ENCODE assay signal across 9 cellular contexts in the genomic region with DNA sequence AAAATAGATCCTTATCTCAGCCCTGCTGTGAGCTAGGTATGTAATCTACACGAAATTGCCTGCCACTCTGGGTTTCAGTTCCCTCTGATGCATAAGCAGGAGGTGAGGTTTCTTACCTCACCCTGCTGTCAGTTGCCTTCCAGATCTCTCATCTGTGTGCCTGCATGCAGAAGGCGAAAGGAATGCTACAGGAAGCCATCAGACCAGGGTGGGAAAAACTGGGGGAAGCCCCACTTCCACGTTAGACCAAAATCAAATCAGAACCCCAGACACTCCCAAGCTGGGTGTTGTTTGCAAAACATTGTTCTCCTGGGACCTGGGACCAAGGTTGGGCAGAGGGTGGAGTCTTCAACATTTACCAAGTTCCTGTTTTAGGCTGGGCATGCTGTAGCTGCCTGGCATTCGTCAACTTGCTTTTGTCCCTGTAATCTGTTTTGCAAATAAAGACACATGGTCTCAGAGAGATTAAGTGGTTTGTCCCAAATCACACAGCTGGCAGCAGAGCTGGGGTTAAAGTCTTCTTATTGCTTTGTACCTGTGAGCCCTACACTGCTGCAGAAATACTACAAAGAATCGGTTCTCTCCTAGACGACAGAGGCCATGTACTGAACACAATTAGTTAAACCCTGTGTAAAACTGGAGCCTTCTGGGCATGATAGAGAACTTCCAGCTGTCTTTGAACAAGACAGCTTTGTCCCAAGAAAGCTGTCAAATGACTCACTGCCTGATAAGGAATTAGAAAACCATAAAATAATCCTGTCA.
DNase-seq lines count a peak whose midpoint lies in the region; ATAC-seq and TF ChIP-seq lines count a peak whose summit lies in the region.
"Had no signal": no experiment of that assay in that cellular context is flagged by ENCODE, and none has a peak within 500 bp of the region (broad histone marks: within the 10 kb centered on the region; RNA-seq: fewer than 3 reads in every experiment).

No MANE protein-coding gene starts in this region.

- H3K27ac ChIP-seq in CD8-positive, alpha-beta T cell (ENCODE audit: low read depth, low read length) = no peak overlapping the region
- H3K27ac ChIP-seq in epithelial cell of prostate (peak overlapping the region; percentile 6), suprapubic skin (no peak overlapping the region)
- H3K27ac ChIP-seq: ovary had no signal

- H3K9me3 Mint-ChIP-seq in CD8-positive, alpha-beta T cell = peaks cover 13% of the 10 kb centered on the region
- peaks cover 13% of the 10 kb centered on the region for H3K9me3 Mint-ChIP-seq in HFFc6

- intact Hi-C loops in CD8-positive, alpha-beta T cell (cut with DNase I, micrococcal nuclease) = loop anchor here in 1 of 2 experiments (10.0 kb wide), 1 partner anchor 256 kb away; no protein-coding TSS in a partner anchor

- no peak for TF ChIP-seq CTCF in CD8-positive, alpha-beta T cell (IDR thresholded peaks at IDR 0.05)
- TF ChIP-seq CTCF in HFFc6 (IDR thresholded peaks at IDR 0.05) (no peak), suprapubic skin (IDR thresholded peaks at IDR 0.05) (no peak)

- H3K4me1 ChIP-seq in CD8-positive, alpha-beta T cell (ENCODE audit: insufficient read depth, low read length) = peaks cover 9% of the 10 kb centered on the region
- H3K4me1 ChIP-seq in suprapubic skin = no peaks in the 10 kb centered on the region

- H3K27ac Mint-ChIP-seq in CD8-positive, alpha-beta T cell = peak overlapping the region; percentile 45
- H3K27ac Mint-ChIP-seq in HFFc6 = no peak overlapping the region

- H3K36me3 ChIP-seq in CD8-positive, alpha-beta T cell (ENCODE audit: insufficient read depth, low read length) = no peaks in the 10 kb centered on the region
- no peaks in the 10 kb centered on the region for H3K36me3 ChIP-seq in suprapubic skin
- H3K36me3 ChIP-seq: ovary had no signal

- no peaks in the 10 kb centered on the region for H3K9me3 ChIP-seq in CD8-positive, alpha-beta T cell (ENCODE audit: low read length)
- H3K9me3 ChIP-seq in suprapubic skin = no peaks in the 10 kb centered on the region
- H3K9me3 ChIP-seq: ovary had no signal

- no peaks in the 10 kb centered on the region for H3K27me3 ChIP-seq in CD8-positive, alpha-beta T cell (ENCODE audit: insufficient read depth, low read length)
- no peaks in the 10 kb centered on the region for H3K27me3 ChIP-seq in suprapubic skin
- H3K27me3 ChIP-seq: ovary had no signal

- peak; percentile 36 for ATAC-seq in CD8-positive, alpha-beta T cell
- ATAC-seq in GM18907 (IDR thresholded peaks at IDR 0.05; ENCODE audit: unreplicated experiment) = peak; percentile 56

- TF ChIP-seq EP300 in suprapubic skin (IDR thresholded peaks at IDR 0.05) = no peak

- CTCF ChIA-PET in CD8-positive, alpha-beta T cell (lab: Charles Lee) = no interaction called here

- peaks cover 3% of the 10 kb centered on the region for H3K27me3 Mint-ChIP-seq in CD8-positive, alpha-beta T cell (ENCODE audit: low read depth)
- H3K27me3 Mint-ChIP-seq in HFFc6 (ENCODE audit: insufficient read depth) = no peaks in the 10 kb centered on the region

- H3K36me3 Mint-ChIP-seq in CD8-positive, alpha-beta T cell = no peaks in the 10 kb centered on the region
- peaks cover 11% of the 10 kb centered on the region for H3K36me3 Mint-ChIP-seq in HFFc6 (ENCODE audit: low read depth)

- H3K4me1 Mint-ChIP-seq in CD8-positive, alpha-beta T cell (ENCODE audit: low read depth) = peaks cover 26% of the 10 kb centered on the region
- peaks cover 10% of the 10 kb centered on the region; the same call in 1 of the 2 replicates for H3K4me1 Mint-ChIP-seq in HFFc6 (ENCODE audit: low read depth)

- H3K4me3 ChIP-seq in CD8-positive, alpha-beta T cell (ENCODE audit: low read depth, low read length) = no peak overlapping the region
- H3K4me3 ChIP-seq in suprapubic skin = no peak overlapping the region
- H3K4me3 ChIP-seq: ovary had no signal

- POLR2A ChIA-PET in CD8-positive, alpha-beta T cell (lab: Charles Lee) = no interaction called here

- WGBS in suprapubic skin = 44% methylated on average over 6 of the region's 6 CpGs

- no peak for TF ChIP-seq POLR2A in suprapubic skin (IDR thresholded peaks at IDR 0.05)

- peak overlapping the region; percentile 13 for H3K4me3 Mint-ChIP-seq in CD8-positive, alpha-beta T cell
- H3K4me3 Mint-ChIP-seq in HFFc6 = no peak overlapping the region

- no peak for DNase-seq in CD8-positive, alpha-beta T cell
- peak; percentile 65 for DNase-seq in NCI-H524 treated with DMSO at 0.1 percent for 48 hours (lab: John Stamatoyannopoulos, UW)
- DNase-seq in epithelial cell of prostate (ENCODE audit: low read depth, low spot score) = peak; percentile 66
- no peak for DNase-seq in HFFc6
- DNase-seq in Ammon's horn (ENCODE audit: low spot score) = no peak
- DNase-seq in NCI-H510A treated with DMSO at 0.1 percent for 48 hours (lab: John Stamatoyannopoulos, UW) = no peak
- DNase-seq in suprapubic skin (ENCODE audit: low spot score in 2 of 2) = no peak
- DNase-seq: ovary had no signal

Comparison
In these comparisons a context has a peak if more than half of its experiments do, and no peak if none do; other contexts are left out.
1. DNase-seq: peak in NCI-H524 treated with DMSO at 0.1 percent for 48 hours (single experiment) and epithelial cell of prostate (single experiment); none in CD8-positive, alpha-beta T cell (0 of 7), HFFc6 (single experiment), Ammon's horn (single experiment), NCI-H510A treated with DMSO at 0.1 percent for 48 hours (single experiment) and suprapubic skin (0 of 2).